ENCODE assay signal across 1 cellular context in the genomic region with DNA sequence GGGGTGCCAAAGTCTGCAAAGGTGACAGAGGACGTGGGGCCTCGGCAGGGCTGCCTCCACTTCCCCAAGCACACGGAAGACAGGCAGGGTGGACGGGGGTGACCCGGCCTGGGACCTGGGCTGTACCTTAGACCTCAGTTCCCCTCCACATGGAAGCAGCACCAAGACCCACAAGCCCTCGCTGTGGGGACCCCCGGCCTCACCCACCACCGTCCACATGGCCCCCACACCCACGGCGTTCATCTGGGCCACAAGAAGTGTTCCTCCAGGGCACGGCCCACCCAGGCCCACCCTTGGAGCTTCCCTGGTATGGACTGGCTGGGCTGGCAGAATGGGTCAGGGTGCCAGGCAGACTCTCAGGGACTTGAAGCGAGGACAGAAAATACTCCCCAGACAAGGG.
TF ChIP-seq lines count a peak whose summit lies in the region.

No MANE protein-coding gene starts in this region.

TF ChIP-seq in GM12878, 131 proteins besides CTCF, POLR2A, EP300 and RAD21:
- no peak for TF ChIP-seq IRF4 (IDR thresholded peaks at IDR 0.05; ENCODE audit: low read depth, low read length)
- TF ChIP-seq SREBF2 (IDR thresholded peaks at IDR 0.05; ENCODE audit: low read length), result no peak
- TF ChIP-seq, protein P1, sequence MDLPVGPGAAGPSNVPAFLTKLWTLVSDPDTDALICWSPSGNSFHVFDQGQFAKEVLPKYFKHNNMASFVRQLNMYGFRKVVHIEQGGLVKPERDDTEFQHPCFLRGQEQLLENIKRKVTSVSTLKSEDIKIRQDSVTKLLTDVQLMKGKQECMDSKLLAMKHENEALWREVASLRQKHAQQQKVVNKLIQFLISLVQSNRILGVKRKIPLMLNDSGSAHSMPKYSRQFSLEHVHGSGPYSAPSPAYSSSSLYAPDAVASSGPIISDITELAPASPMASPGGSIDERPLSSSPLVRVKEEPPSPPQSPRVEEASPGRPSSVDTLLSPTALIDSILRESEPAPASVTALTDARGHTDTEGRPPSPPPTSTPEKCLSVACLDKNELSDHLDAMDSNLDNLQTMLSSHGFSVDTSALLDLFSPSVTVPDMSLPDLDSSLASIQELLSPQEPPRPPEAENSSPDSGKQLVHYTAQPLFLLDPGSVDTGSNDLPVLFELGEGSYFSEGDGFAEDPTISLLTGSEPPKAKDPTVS (IDR thresholded peaks at IDR 0.05; ENCODE audit: low read depth, low read length), result no peak
- TF ChIP-seq TCF12 (IDR thresholded peaks at IDR 0.05; ENCODE audit: low read depth, low read length), result no peak
- TF ChIP-seq SRF (IDR thresholded peaks at IDR 0.05; ENCODE audit: low read depth in 2 of 2, low read length in 2 of 2), result no peak
- TF ChIP-seq SMARCA5 (IDR thresholded peaks at IDR 0.05), result no peak
- no peak for TF ChIP-seq ESRRA (IDR thresholded peaks at IDR 0.05; ENCODE audit: low read length)
- no peak for TF ChIP-seq SUZ12 (IDR thresholded peaks at IDR 0.05; ENCODE audit: unreplicated experiment)
- no peak for TF ChIP-seq POLR2AphosphoS5 (IDR thresholded peaks at IDR 0.05; ENCODE audit: low read length)
- no peak for TF ChIP-seq CUX1 (IDR thresholded peaks at IDR 0.05; ENCODE audit: insufficient replicate concordance, low read depth, low read length)
